ENCODE assay signal across 20 cellular contexts in genomic region chr1:60681095-60681860, GRCh38.
A peak's percentile ranks its signal among the peaks of the same experiment; 100 is the strongest.
DNase-seq lines count a peak whose midpoint lies in the region; ATAC-seq and TF ChIP-seq lines count a peak whose summit lies in the region.
"Had no signal": no experiment of that assay in that cellular context is flagged by ENCODE, and none has a peak within 500 bp of the region (broad histone marks: within the 10 kb centered on the region; RNA-seq: fewer than 3 reads in every experiment).

No MANE protein-coding gene starts in this region.

- in situ Hi-C loops in transverse colon (cut with MboI; ENCODE audit: low pct_ligation_motif_present in 1 of 4, low pct_unique_long_range_greater_than_20kb in 1 of 4, low sequenced_read_pairs in 3 of 4), result no loop called here

- no peaks in the 10 kb centered on the region for H3K9me3 ChIP-seq in right cardiac atrium (ENCODE audit: control insufficient read depth, low read length)
- no peaks in the 10 kb centered on the region for H3K9me3 ChIP-seq in transverse colon
- H3K9me3 ChIP-seq: BE2C had no signal

- H3K4me3 ChIP-seq in right cardiac atrium (ENCODE audit: low read length) (no peak overlapping the region), transverse colon (no peak overlapping the region)
- H3K4me3 ChIP-seq: BLaER1 treated with 17β-estradiol and CSF1 and Interleukin-3, amounts not matched to agents 10 nM and 100 nM; GM12878; GM23248 had no signal

- ATAC-seq in left ventricle myocardium superior, result peak; percentile 37
- no peak for ATAC-seq in right cardiac atrium
- peak; percentile 99 for ATAC-seq in left colon
- ATAC-seq: GM12878, HCT116 had no signal

- TF ChIP-seq POLR2A in transverse colon (IDR thresholded peaks at IDR 0.05), result no peak

- DNase-seq in left ventricle myocardium superior (no peak), right cardiac atrium (no peak), left colon (no peak), transverse colon (peak; percentile 7), SW480 (ENCODE audit: low spot score) (no peak)
- DNase-seq in stimulated activated CD4-positive, alpha-beta T cell treated with anti-CD3 and anti-CD28 coated beads, Interleukin-4, amount 100 ng/mL, for 4 hours, result no peak
- DNase-seq: AML-193; BE2C; CD4-positive, alpha-beta T cell; CD8-positive, alpha-beta memory T cell; DMS 273 treated with DMSO at 0.1 percent for 48 hours; DMS79; EL; GDM1; GM23248; H9 had no signal

- H3K4me1 ChIP-seq in right cardiac atrium (ENCODE audit: control insufficient read depth, insufficient read depth, low read length) (no peaks in the 10 kb centered on the region), transverse colon (peaks cover 0 to 4% (median 0%) of the 10 kb centered on the region in 4 donors)
- H3K4me1 ChIP-seq: BE2C had no signal

- 60% methylated on average over 2 of the region's 2 CpGs for WGBS in right cardiac atrium
- 65 to 88% methylated on average over 2 of the region's 2 CpGs for WGBS in transverse colon (ENCODE audit: low coverage in 1 of 2), 2 donors

- TF ChIP-seq CTCF in transverse colon (IDR thresholded peaks at IDR 0.05), result no peak

- no peaks in the 10 kb centered on the region for H3K36me3 ChIP-seq in transverse colon
- H3K36me3 ChIP-seq: BE2C; BLaER1 treated with 17β-estradiol and CSF1 and Interleukin-3, amounts not matched to agents 10 nM and 100 nM had no signal

- H3K27me3 ChIP-seq in right cardiac atrium (ENCODE audit: control insufficient read depth, insufficient read depth) (no peaks in the 10 kb centered on the region), transverse colon (no peaks in the 10 kb centered on the region)
- H3K27me3 ChIP-seq: BE2C; BLaER1 treated with 17β-estradiol and CSF1 and Interleukin-3, amounts not matched to agents 10 nM and 100 nM had no signal

- no peak for TF ChIP-seq EP300 in transverse colon (IDR thresholded peaks at IDR 0.05; ENCODE audit: low read depth)

- H3K27ac ChIP-seq in right cardiac atrium (ENCODE audit: low read length) (no peak overlapping the region), transverse colon (no peak overlapping the region)
- H3K27ac ChIP-seq: 22Rv1; BLaER1 treated with 17β-estradiol and CSF1 and Interleukin-3, amounts not matched to agents 10 nM and 100 nM; GM23248 had no signal

- intact Hi-C loops in left ventricle myocardium superior (cut with micrococcal nuclease), result no loop called here
- intact Hi-C loops in right cardiac atrium (cut with DNase I), result no loop called here
- intact Hi-C loops in left colon (cut with DNase I, micrococcal nuclease), result no loop called here
- intact Hi-C loops in transverse colon (cut with DNase I; ENCODE audit: low total_unique reads), result no loop called here

Comparison
In these comparisons a context has a peak if more than half of its experiments do, and no peak if none do; other contexts are left out.
1. ATAC-seq: peak in left ventricle myocardium superior (single experiment) and left colon (single experiment); none in right cardiac atrium (0 of 2).